Comparison of ENCODE assay signal across 12 cellular contexts in genomic region chr1:121558514-121558913, GRCh38.
DNase-seq lines count a peak whose midpoint lies in the region; FAIRE-seq and TF ChIP-seq lines count a peak whose summit lies in the region.
"Had no signal": no experiment of that assay in that cellular context is flagged by ENCODE, and none has a peak within 500 bp of the region (broad histone marks: within the 10 kb centered on the region; RNA-seq: fewer than 3 reads in every experiment).

No MANE protein-coding gene starts in this region.

- 71 to 88% (median 87%) methylated on average over 2 of the region's 2 CpGs for WGBS in small intestine, 3 donors

- CTCF ChIA-PET in AG04449 (lab: Yijun Ruan, JAX): no interaction called here

- no peak overlapping the region for H3K9ac ChIP-seq in HUES6 (ENCODE audit: low read length)

- peak; percentile 82 for DNase-seq in AG04449 (ENCODE audit: low read depth, low spot score)
- DNase-seq in astrocyte of the hippocampus (ENCODE audit: low read depth, low spot score): peak; percentile 76
- DNase-seq in inferior parietal cortex (ENCODE audit: extremely low spot score): peak; percentile 7
- no peak for DNase-seq in ureter (ENCODE audit: low spot score)
- no peak for DNase-seq in small intestine
- no peak for DNase-seq in HuH-7.5 (ENCODE audit: low spot score)
- DNase-seq in SW 1271 (lab: John Stamatoyannopoulos, UW): no peak
- DNase-seq: activated T-cell treated with anti-CD3 and anti-CD28 coated beads, Interleukin-2, amount 50 U/mL, for 4 hours; DND-41; sigmoid colon; stomach had no signal

- TF ChIP-seq CTCF in AG04449 (IDR thresholded peaks at IDR 0.05; ENCODE audit: insufficient read depth, low read length, missing control alignments): no peak

- H3K4me3 ChIP-seq in AG04449 (ENCODE audit: low read depth, low read length): no peak overlapping the region
- H3K4me3 ChIP-seq in HUES6 (ENCODE audit: low read depth, low read length): no peak overlapping the region
- no peak overlapping the region for H3K4me3 ChIP-seq in small intestine (ENCODE audit: low read depth in 1 of 2, low read length in 2 of 2)
- H3K4me3 ChIP-seq: sigmoid colon, stomach had no signal

- no peaks in the 10 kb centered on the region for H3K36me3 ChIP-seq in HUES6 (ENCODE audit: control insufficient read depth, insufficient read depth, low read length)
- H3K36me3 ChIP-seq in small intestine (ENCODE audit: control insufficient read depth in 2 of 2, insufficient read depth in 2 of 2, low read length in 2 of 2): no peaks in the 10 kb centered on the region
- H3K36me3 ChIP-seq: sigmoid colon, stomach had no signal

- H3K4me1 ChIP-seq in HUES6 (ENCODE audit: control insufficient read depth, insufficient read depth, low read length) (peaks cover 27% of the 10 kb centered on the region), small intestine (ENCODE audit: control insufficient read depth in 2 of 2, insufficient read depth in 1 of 2, low read depth in 1 of 2, low read length in 1 of 2) (no peaks in the 10 kb centered on the region)
- H3K4me1 ChIP-seq: sigmoid colon, stomach had no signal

- H3K27me3 ChIP-seq in HUES6 (ENCODE audit: control insufficient read depth, insufficient read depth, low read length): no peaks in the 10 kb centered on the region
- H3K27me3 ChIP-seq in small intestine (ENCODE audit: control insufficient read depth in 2 of 2, insufficient read depth in 2 of 2, low read length in 2 of 2): no peaks in the 10 kb centered on the region
- H3K27me3 ChIP-seq: sigmoid colon, stomach had no signal

- POLR2A ChIA-PET in AG04449 (lab: Yijun Ruan, JAX): no interaction called here

- H3K9me3 ChIP-seq in HUES6 (ENCODE audit: control insufficient read depth, insufficient read depth, low read depth, low read length) (no peaks in the 10 kb centered on the region), small intestine (ENCODE audit: control insufficient read depth, low read depth) (no peaks in the 10 kb centered on the region)
- H3K9me3 ChIP-seq: sigmoid colon, stomach had no signal

- FAIRE-seq in small intestine (lab: Jason Lieb, UNC): no peak

- H3K27ac ChIP-seq in HUES6 (ENCODE audit: low read depth, low read length): peak overlapping the region; percentile 81
- H3K27ac ChIP-seq in small intestine (ENCODE audit: low read depth in 1 of 2, low read length in 1 of 2): no peak overlapping the region
- H3K27ac ChIP-seq: stomach had no signal

Comparison
In these comparisons a context has a peak if more than half of its experiments do, and no peak if none do; other contexts are left out.
1. DNase-seq: peak in AG04449 (single experiment), astrocyte of the hippocampus (single experiment) and inferior parietal cortex (single experiment); none in ureter (single experiment), small intestine (single experiment), HuH-7.5 (single experiment) and SW 1271 (0 of 2).